Comparison of ENCODE assay signal across 8 cellular contexts in the genomic region with DNA sequence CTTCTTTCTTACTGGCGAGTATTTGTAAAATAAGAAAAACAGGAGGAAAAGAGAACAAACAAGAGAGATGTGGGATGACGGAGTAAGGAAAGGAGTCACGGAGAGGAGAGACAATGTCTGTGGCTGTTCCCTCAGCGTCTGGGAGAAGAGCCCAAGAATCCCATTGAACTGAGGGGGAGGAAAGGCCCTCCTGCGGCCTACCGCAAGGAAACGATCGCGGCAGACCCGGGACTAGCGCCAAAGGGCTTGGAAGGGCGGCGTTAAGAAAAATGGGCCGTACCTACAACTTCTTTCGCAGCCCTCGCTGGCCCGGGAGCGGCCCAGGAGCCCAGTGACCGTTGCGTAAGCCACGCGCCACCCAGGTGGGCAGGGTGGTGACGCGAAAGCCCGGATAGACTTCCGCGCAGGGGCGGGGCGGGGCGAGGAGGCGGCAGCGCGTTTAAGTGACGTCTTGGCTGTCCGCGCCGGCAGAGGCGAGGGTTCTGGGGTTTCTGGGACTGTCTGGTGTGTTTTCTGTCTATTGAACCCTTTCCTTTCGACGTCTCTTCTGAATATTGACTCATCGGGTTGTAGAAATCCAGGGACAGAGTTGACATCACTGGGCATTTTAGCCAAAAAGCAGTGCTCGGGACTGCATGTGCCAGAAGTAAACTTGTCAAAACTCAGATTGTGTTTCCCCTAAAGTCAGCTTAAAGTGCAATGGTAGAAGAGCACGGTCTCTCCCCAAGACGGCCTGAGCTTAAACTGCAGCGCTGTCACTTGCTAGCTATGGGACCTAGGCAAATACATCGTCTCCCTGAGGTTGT. TPM values are rescaled to one million over a fixed set of nuclear protein-coding genes. Genes with fewer than 3 reads are reported as not detected.
DNase-seq lines count a peak whose midpoint lies in the region; ATAC-seq and TF ChIP-seq lines count a peak whose summit lies in the region.

A gene with protein sequence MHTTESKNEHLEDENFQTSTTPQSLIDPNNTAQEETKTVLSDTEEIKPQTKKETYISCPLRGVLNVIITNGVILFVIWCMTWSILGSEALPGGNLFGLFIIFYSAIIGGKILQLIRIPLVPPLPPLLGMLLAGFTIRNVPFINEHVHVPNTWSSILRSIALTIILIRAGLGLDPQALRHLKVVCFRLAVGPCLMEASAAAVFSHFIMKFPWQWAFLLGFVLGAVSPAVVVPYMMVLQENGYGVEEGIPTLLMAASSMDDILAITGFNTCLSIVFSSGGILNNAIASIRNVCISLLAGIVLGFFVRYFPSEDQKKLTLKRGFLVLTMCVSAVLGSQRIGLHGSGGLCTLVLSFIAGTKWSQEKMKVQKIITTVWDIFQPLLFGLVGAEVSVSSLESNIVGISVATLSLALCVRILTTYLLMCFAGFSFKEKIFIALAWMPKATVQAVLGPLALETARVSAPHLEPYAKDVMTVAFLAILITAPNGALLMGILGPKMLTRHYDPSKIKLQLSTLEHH (minus strand): TSS at position 387 of the 806 bp plus-strand sequence. CDS start 27,994 bp downstream, outside the sequence.

- ATAC-seq in HG03439 (IDR thresholded peaks at IDR 0.05; ENCODE audit: unreplicated experiment) (peak; percentile 99), lower lobe of right lung (peak; percentile 99 to 100)
- peak; percentile 99 for ATAC-seq in activated CD8-positive, alpha-beta T cell treated with anti-CD3 and anti-CD28 coated beads for 36 hours

- H3K4me3 ChIP-seq in BLaER1 (peak within 1 kb of the TSS; percentile 73), lower lobe of right lung (peak within 1 kb of the TSS; percentile 53)

- H3K27me3 ChIP-seq in BLaER1 (no peaks in the 10 kb centered on the region), lower lobe of right lung (ENCODE audit: low read depth) (no peaks in the 10 kb centered on the region)

- CTCF ChIA-PET in activated CD8-positive, alpha-beta T cell treated with anti-CD3 and anti-CD28 coated beads for 36 hours (lab: Charles Lee): interaction anchor here (1.1 to 1.4 kb wide), 3 partner anchors 27 to 80 kb away, joined by 3 to 12 read pairs (median 3); a partner anchor contains a TSS

- H3K9me3 ChIP-seq in BLaER1: no peaks in the 10 kb centered on the region
- no peaks in the 10 kb centered on the region for H3K9me3 ChIP-seq in lower lobe of right lung

- peaks cover 15% of the 10 kb centered on the region for H3K4me1 Mint-ChIP-seq in activated CD8-positive, alpha-beta T cell treated with anti-CD3 and anti-CD28 coated beads for 36 hours (ENCODE audit: low read depth)

- H3K4me3 Mint-ChIP-seq in activated CD8-positive, alpha-beta T cell treated with anti-CD3 and anti-CD28 coated beads for 36 hours: peak within 1 kb of the TSS; percentile 87

- H3K36me3 Mint-ChIP-seq in activated CD8-positive, alpha-beta T cell treated with anti-CD3 and anti-CD28 coated beads for 36 hours (ENCODE audit: low read depth): peaks cover 6% of the 10 kb centered on the region

- peaks cover 17% of the 10 kb centered on the region; the same call in 1 of the 2 replicates for H3K36me3 ChIP-seq in BLaER1
- no peaks in the 10 kb centered on the region for H3K36me3 ChIP-seq in lower lobe of right lung

- TF ChIP-seq CTCF in activated CD8-positive, alpha-beta T cell treated with anti-CD3 and anti-CD28 coated beads for 36 hours (IDR thresholded peaks at IDR 0.05): no peak
- no peak for TF ChIP-seq CTCF in lower lobe of right lung (IDR thresholded peaks at IDR 0.05)

- peak within 1 kb of the TSS; percentile 99 for H3K27ac Mint-ChIP-seq in activated CD8-positive, alpha-beta T cell treated with anti-CD3 and anti-CD28 coated beads for 36 hours

- H3K4me1 ChIP-seq in BLaER1: peaks cover 17% of the 10 kb centered on the region
- H3K4me1 ChIP-seq in lower lobe of right lung: no peaks in the 10 kb centered on the region

- peak within 1 kb of the TSS; percentile 85 for H3K9ac ChIP-seq in BLaER1

- intact Hi-C loops in activated CD8-positive, alpha-beta T cell treated with anti-CD3 and anti-CD28 coated beads for 36 hours (cut with micrococcal nuclease): no loop called here
- intact Hi-C loops in lower lobe of right lung (cut with DNase I): no loop called here

- peak within 1 kb of the TSS; percentile 82 for H3K4me2 ChIP-seq in BLaER1

- DNase-seq in GM19238 (ENCODE audit: insufficient read length, low spot score) (peak; percentile 63), NCI-H748 treated with DMSO at 0.1 percent for 48 hours (lab: John Stamatoyannopoulos, UW) (peak; percentile 62), ecto neural progenitor cell (ENCODE audit: low spot score) (peak; percentile 52), lower lobe of right lung (peak; percentile 97)
- DNase-seq in activated CD8-positive, alpha-beta T cell treated with anti-CD3 and anti-CD28 coated beads for 36 hours: peak; percentile 96
- DNase-seq in stimulated activated CD4-positive, alpha-beta T cell treated with anti-CD3 and anti-CD28 coated beads, TNF-alpha, amount 100 ng/mL, for 48 hours (ENCODE audit: low read depth in 3 of 3): peak; percentile 88 to 94 (median 89)

- POLR2A ChIA-PET in activated CD8-positive, alpha-beta T cell treated with anti-CD3 and anti-CD28 coated beads for 36 hours (lab: Charles Lee): interaction anchor here (0.9 to 1.6 kb wide), 7 partner anchors 25 to 272 kb away, joined by 3 to 4 read pairs (median 4); a partner anchor contains a TSS

- H3K9me3 Mint-ChIP-seq in activated CD8-positive, alpha-beta T cell treated with anti-CD3 and anti-CD28 coated beads for 36 hours: no peaks in the 10 kb centered on the region

- no peaks in the 10 kb centered on the region for H4K20me1 ChIP-seq in BLaER1

- H3K27ac ChIP-seq in BLaER1: peak within 1 kb of the TSS; percentile 90
- H3K27ac ChIP-seq in lower lobe of right lung: peak within 1 kb of the TSS; percentile 87

- no peaks in the 10 kb centered on the region for H3K27me3 Mint-ChIP-seq in activated CD8-positive, alpha-beta T cell treated with anti-CD3 and anti-CD28 coated beads for 36 hours

RNA-seq across cellular contexts. Expression of the gene that starts here (rescaled TPM):
- total RNA-seq in activated CD8-positive, alpha-beta T cell treated with anti-CD3 and anti-CD28 coated beads for 36 hours: 1 to 10 TPM; 1.9 to 2.4 TPM
- 0.74 TPM for total RNA-seq in lower lobe of right lung

Comparison
In these comparisons a context has a peak if more than half of its experiments do, and no peak if none do; other contexts are left out.
1. Peak in every context shown above with its lines: DNase-seq, ATAC-seq, H3K4me3 ChIP-seq and H3K27ac ChIP-seq.
2. Peak in DNase-seq, ATAC-seq, H3K4me3 ChIP-seq and H3K27ac ChIP-seq in lower lobe of right lung; RNA of the gene not detected or under 1 TPM.